Comparison of ENCODE assay signal across 8 cellular contexts in the genomic region with DNA sequence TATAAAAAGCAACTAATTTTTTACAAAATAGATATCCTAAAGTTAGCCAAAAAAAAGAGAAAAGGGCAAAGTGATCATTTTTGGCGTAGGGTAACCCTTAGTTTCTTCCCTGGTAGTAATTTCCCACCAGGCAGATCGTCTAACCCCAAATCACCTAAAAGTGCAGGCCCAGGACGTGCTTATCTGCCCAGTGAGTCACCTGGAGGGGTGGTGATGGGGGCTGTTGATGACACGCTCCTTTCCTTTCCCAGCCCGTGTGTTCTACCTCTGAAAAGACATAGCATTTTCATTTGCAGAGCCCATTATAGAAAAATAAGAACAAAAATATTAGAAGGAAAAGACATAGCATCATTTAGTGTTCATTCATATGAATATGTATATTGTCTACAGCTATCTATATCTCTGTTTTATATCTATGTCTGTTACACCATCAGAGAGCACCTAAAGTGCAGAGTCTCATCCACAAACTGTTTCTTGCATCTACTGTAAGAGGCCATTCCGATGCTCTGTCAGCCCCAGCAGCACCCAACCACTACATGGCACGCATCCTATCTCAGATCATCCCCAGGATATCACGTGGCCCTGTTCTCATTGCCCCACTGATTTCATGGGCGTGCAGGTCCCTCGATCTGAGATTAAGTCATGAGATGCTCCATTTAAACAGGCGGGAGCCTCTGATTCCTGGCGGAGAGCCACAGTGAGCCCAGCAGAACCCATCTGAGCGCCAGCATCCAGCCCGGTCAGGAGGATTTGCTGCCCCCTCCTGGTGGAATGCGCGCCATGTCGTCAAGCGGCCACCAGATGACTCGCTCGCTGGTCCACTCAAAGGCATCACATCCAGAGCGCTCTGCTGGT. TPM values are rescaled to one million over a fixed set of nuclear protein-coding genes. Genes with fewer than 3 reads are reported as not detected.
DNase-seq lines count a peak whose midpoint lies in the region; ATAC-seq and TF ChIP-seq lines count a peak whose summit lies in the region.

No MANE protein-coding gene starts in this region.

- TF ChIP-seq CTCF in GM12874 (IDR thresholded peaks at IDR 0.05; ENCODE audit: insufficient read depth, low read depth, low read length), result peak; percentile 94
- peak; percentile 87 for TF ChIP-seq CTCF in RWPE2 (IDR thresholded peaks at IDR 0.05; ENCODE audit: poor library complexity, severe bottlenecking)
- peak; percentile 99 for TF ChIP-seq CTCF in foreskin fibroblast (IDR thresholded peaks at IDR 0.05; ENCODE audit: low read depth, low read length)
- TF ChIP-seq CTCF in neutrophil (IDR thresholded peaks at IDR 0.05), result peak; percentile 97

- peak; percentile 64 for DNase-seq in LHCN-M2 (ENCODE audit: low read depth)
- no peak for DNase-seq in RWPE2 (ENCODE audit: low spot score)
- DNase-seq in foreskin fibroblast, result peak; percentile 60 to 91
- DNase-seq in superior temporal gyrus (ENCODE audit: extremely low spot score), result peak; percentile 92

- H3K4me1 Mint-ChIP-seq in activated T-helper 17 cell treated with anti-CD3 and anti-CD28 coated beads, Interleukin-2, amount 50 U/mL, for 72 hours, result no peaks in the 10 kb centered on the region

- ATAC-seq in RWPE2 (ENCODE audit: low read depth) (peak; percentile 83), HG03342 (IDR thresholded peaks at IDR 0.05; ENCODE audit: unreplicated experiment) (no peak)
- peak; percentile 89 for ATAC-seq in activated T-helper 17 cell treated with anti-CD3 and anti-CD28 coated beads, Interleukin-2, amount 50 U/mL, for 72 hours (replicated peaks)

- no peaks in the 10 kb centered on the region for H3K9me3 ChIP-seq in RWPE2 (ENCODE audit: severe bottlenecking)
- H3K9me3 ChIP-seq in neutrophil, result no peaks in the 10 kb centered on the region

- H3K36me3 ChIP-seq in RWPE2 (ENCODE audit: low read depth), result no peaks in the 10 kb centered on the region
- H3K36me3 ChIP-seq in neutrophil, result peaks cover 13% of the 10 kb centered on the region

- no peak overlapping the region for H3K27ac Mint-ChIP-seq in activated T-helper 17 cell treated with anti-CD3 and anti-CD28 coated beads, Interleukin-2, amount 50 U/mL, for 72 hours

- no peaks in the 10 kb centered on the region for H3K9me3 Mint-ChIP-seq in activated T-helper 17 cell treated with anti-CD3 and anti-CD28 coated beads, Interleukin-2, amount 50 U/mL, for 72 hours

- H3K27me3 Mint-ChIP-seq in activated T-helper 17 cell treated with anti-CD3 and anti-CD28 coated beads, Interleukin-2, amount 50 U/mL, for 72 hours, result no peaks in the 10 kb centered on the region

- H3K27ac ChIP-seq in RWPE2 (ENCODE audit: poor library complexity, severe bottlenecking) (no peak overlapping the region), neutrophil (peak overlapping the region; percentile 60)

- H3K4me3 ChIP-seq in RWPE2 (ENCODE audit: severe bottlenecking), result no peak overlapping the region
- H3K4me3 ChIP-seq in foreskin fibroblast (ENCODE audit: low read depth in 1 of 2, low read length in 2 of 2), result no peak overlapping the region
- H3K4me3 ChIP-seq in neutrophil (ENCODE audit: low read depth in 1 of 2, low read length in 1 of 2), result peak overlapping the region; percentile 5 to 22

- H3K36me3 Mint-ChIP-seq in activated T-helper 17 cell treated with anti-CD3 and anti-CD28 coated beads, Interleukin-2, amount 50 U/mL, for 72 hours (ENCODE audit: low read depth), result no peaks in the 10 kb centered on the region

- H3K4me3 Mint-ChIP-seq in activated T-helper 17 cell treated with anti-CD3 and anti-CD28 coated beads, Interleukin-2, amount 50 U/mL, for 72 hours, result no peak overlapping the region

- H3K4me1 ChIP-seq in RWPE2 (ENCODE audit: insufficient read depth, poor library complexity, severe bottlenecking) (no peaks in the 10 kb centered on the region), neutrophil (ENCODE audit: control insufficient read depth in 1 of 2, insufficient read depth in 1 of 2, low read depth in 1 of 2, low read length in 1 of 2) (peaks cover 28 to 32% of the 10 kb centered on the region in 2 experiments)

- H3K27me3 ChIP-seq in RWPE2 (ENCODE audit: insufficient read depth, poor library complexity, severe bottlenecking) (no peaks in the 10 kb centered on the region), neutrophil (no peaks in the 10 kb centered on the region)

RNA-seq across cellular contexts. Expression of a gene that starts 8.5 kb away (rescaled TPM):
- total RNA-seq in LHCN-M2 (2014; rRNA removed), result not detected in 2 replicates
- polyA plus RNA-seq in LHCN-M2 (2012), result 0.29 TPM
- 1 to 10 TPM in 1 of 2 donors, under 1 TPM in 1; 0.85 to 1.8 TPM for total RNA-seq in activated T-helper 17 cell treated with anti-CD3 and anti-CD28 coated beads, Interleukin-2, amount 50 U/mL, for 72 hours

RNA-seq across cellular contexts. Expression of a gene that starts 11.3 kb away (rescaled TPM):
- not detected in 2 replicates for total RNA-seq in LHCN-M2 (2014; rRNA removed)
- 0.02 TPM for polyA plus RNA-seq in LHCN-M2 (2012)
- under 1 TPM; 0.19 to 0.39 TPM for total RNA-seq in activated T-helper 17 cell treated with anti-CD3 and anti-CD28 coated beads, Interleukin-2, amount 50 U/mL, for 72 hours

RNA-seq across cellular contexts. Expression of a gene that starts 25.8 kb away (rescaled TPM):
- total RNA-seq in LHCN-M2 (2014; rRNA removed), result not detected in 2 replicates
- polyA plus RNA-seq in LHCN-M2 (2012), result not detected
- not detected for total RNA-seq in activated T-helper 17 cell treated with anti-CD3 and anti-CD28 coated beads, Interleukin-2, amount 50 U/mL, for 72 hours

RNA-seq across cellular contexts. Expression of a gene that starts 30.6 kb away (rescaled TPM):
- 1,535 and 1,605 TPM in 2 replicates for total RNA-seq in LHCN-M2 (2014; rRNA removed)
- polyA plus RNA-seq in LHCN-M2 (2012), result 2,454 TPM
- total RNA-seq in activated T-helper 17 cell treated with anti-CD3 and anti-CD28 coated beads, Interleukin-2, amount 50 U/mL, for 72 hours, result 1,000 to 10,000 TPM; 1,453 to 1,547 TPM

RNA-seq across cellular contexts. Expression of a gene that starts 40.2 kb away (rescaled TPM):
- 162 and 168 TPM in 2 replicates for total RNA-seq in LHCN-M2 (2014; rRNA removed)
- 69.5 TPM for polyA plus RNA-seq in LHCN-M2 (2012)
- 10 to 100 TPM; 14.3 to 16.7 TPM for total RNA-seq in activated T-helper 17 cell treated with anti-CD3 and anti-CD28 coated beads, Interleukin-2, amount 50 U/mL, for 72 hours

Comparison
In these comparisons a context has a peak if more than half of its experiments do, and no peak if none do; other contexts are left out.
1. H3K4me3 ChIP-seq: peak in neutrophil (2 of 2); none in RWPE2 (single experiment) and foreskin fibroblast (0 of 2).
2. Peak in every context shown above with its lines, with median percentiles within 50 percentile points of each other: CTCF ChIP-seq.